In the genomic region with DNA sequence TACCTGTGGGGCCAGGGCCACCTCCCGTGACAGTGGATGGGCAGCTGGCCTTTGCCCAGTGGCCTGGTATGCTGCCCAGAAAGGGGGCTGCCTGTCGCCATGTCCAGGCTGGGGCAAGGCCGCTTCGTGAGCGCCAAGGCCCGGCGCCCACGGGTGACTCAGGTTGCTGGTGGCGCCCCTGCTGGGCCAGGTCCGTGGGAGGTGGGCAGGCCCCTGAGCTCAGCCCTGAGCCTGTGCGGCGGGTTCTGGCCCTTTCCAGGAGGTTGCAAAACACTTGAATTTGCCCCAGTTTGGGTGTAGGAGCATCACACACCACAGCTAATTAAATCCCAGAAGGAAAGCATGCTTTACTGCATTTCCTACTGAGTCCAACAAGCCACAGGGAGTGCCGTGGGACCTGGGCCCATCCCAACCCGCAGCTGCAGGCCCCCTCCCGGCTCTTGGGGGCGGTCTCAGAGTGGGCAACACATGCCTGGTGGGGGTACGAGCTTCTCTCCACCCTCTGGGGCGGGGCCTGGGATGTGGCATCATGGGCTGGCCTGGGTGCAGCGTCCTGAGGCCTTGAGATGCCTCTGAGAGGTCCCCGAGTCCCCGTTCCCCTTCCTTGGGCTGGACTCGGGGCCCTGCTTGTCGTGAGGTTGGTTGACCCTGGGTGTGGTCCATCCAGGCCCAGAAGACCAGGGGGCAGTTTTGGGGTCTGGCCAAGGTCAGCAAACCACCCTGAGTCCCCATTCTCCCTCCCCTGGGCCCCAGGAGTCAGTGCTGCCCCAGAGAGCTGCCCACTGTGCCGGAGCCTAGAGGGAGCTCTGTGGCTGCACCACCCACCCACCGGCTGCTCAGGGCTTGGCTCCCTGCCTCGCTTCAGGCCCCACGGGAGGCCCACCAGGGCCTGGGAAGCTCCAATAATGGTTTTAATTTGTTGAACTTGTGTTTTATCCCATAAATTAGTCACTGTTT, we compare ENCODE assay signal across 9 cellular contexts.
A peak's percentile ranks its signal among the peaks of the same experiment; 100 is the strongest.
DNase-seq lines count a peak whose midpoint lies in the region; ATAC-seq and TF ChIP-seq lines count a peak whose summit lies in the region.
"Had no signal": no experiment of that assay in that cellular context is flagged by ENCODE, and none has a peak within 500 bp of the region (broad histone marks: within the 10 kb centered on the region; RNA-seq: fewer than 3 reads in every experiment).

No MANE protein-coding gene starts in this region.

- peaks cover 0 to 7% (median 0%) of the 10 kb centered on the region in 4 donors for H3K4me1 ChIP-seq in Peyer's patch
- H3K4me1 ChIP-seq in gastroesophageal sphincter, result peaks cover 0 to 81% (median 23%) of the 10 kb centered on the region in 3 donors
- H3K4me1 ChIP-seq in rectal smooth muscle tissue (ENCODE audit: control insufficient read depth, insufficient read depth, low read length), result peaks cover 12% of the 10 kb centered on the region

- no peak overlapping the region for H3K4me3 ChIP-seq in Peyer's patch
- H3K4me3 ChIP-seq in gastroesophageal sphincter, result no peak overlapping the region
- H3K4me3 ChIP-seq in rectal smooth muscle tissue (ENCODE audit: low read length), result no peak overlapping the region

- TF ChIP-seq EP300 in gastroesophageal sphincter (IDR thresholded peaks at IDR 0.05), result no peak

- H3K36me3 ChIP-seq in Peyer's patch, result peaks cover 0 to 27% (median 0%) of the 10 kb centered on the region in 3 donors
- peaks cover 0 to 35% of the 10 kb centered on the region in 2 donors for H3K36me3 ChIP-seq in gastroesophageal sphincter
- H3K36me3 ChIP-seq in rectal smooth muscle tissue (ENCODE audit: control insufficient read depth, insufficient read depth, low read length), result peaks cover 5% of the 10 kb centered on the region

- TF ChIP-seq CTCF in Peyer's patch (IDR thresholded peaks at IDR 0.05), result no peak
- TF ChIP-seq CTCF in gastroesophageal sphincter (IDR thresholded peaks at IDR 0.05), result no peak

- peak; percentile 80 for DNase-seq in D341Med (ENCODE audit: low spot score)
- no peak for DNase-seq in Peyer's patch
- DNase-seq: activated CD8-positive, alpha-beta memory T cell treated with anti-CD3 and anti-CD28 coated beads, Interleukin-2, amount 10 ng/mL, durations not matched to agents 7 days and 5 days had no signal

- 0 to 58% methylated on average over 2 to 11 of the region's 27 CpGs for WGBS in gastroesophageal sphincter (ENCODE audit: low coverage in 1 of 2), 2 donors

- peak; percentile 40 for ATAC-seq in gastroesophageal sphincter
- ATAC-seq in GM18505 (IDR thresholded peaks at IDR 0.05; ENCODE audit: unreplicated experiment), result no peak
- ATAC-seq in GM18520 (IDR thresholded peaks at IDR 0.05; ENCODE audit: unreplicated experiment), result no peak
- ATAC-seq in GM19351 (IDR thresholded peaks at IDR 0.05; ENCODE audit: unreplicated experiment), result no peak
- no peak for ATAC-seq in HG02798 (IDR thresholded peaks at IDR 0.05; ENCODE audit: poor library complexity, unreplicated experiment)
- ATAC-seq: activated CD8-positive, alpha-beta memory T cell treated with anti-CD3 and anti-CD28 coated beads, Interleukin-2, amount 10 ng/mL, durations not matched to agents 7 days and 5 days had no signal

- H3K9ac ChIP-seq in rectal smooth muscle tissue (ENCODE audit: low read length), result no peak overlapping the region

- H3K27ac ChIP-seq in Peyer's patch (peak overlapping the region in 3 of 4 donors; percentile 21 to 49 (median 42)), gastroesophageal sphincter (peak overlapping the region in 3 of 4 donors; percentile 55 to 83 (median 82)), rectal smooth muscle tissue (ENCODE audit: low read depth, low read length) (peak overlapping the region; percentile 77)

- H3K9me3 ChIP-seq in Peyer's patch (no peaks in the 10 kb centered on the region), gastroesophageal sphincter (no peaks in the 10 kb centered on the region)

- no peaks in the 10 kb centered on the region for H3K27me3 ChIP-seq in Peyer's patch
- peaks cover 3% of the 10 kb centered on the region for H3K27me3 ChIP-seq in gastroesophageal sphincter
- no peaks in the 10 kb centered on the region for H3K27me3 ChIP-seq in rectal smooth muscle tissue (ENCODE audit: control insufficient read depth, insufficient read depth, low read length)

- no peak for TF ChIP-seq POLR2A in Peyer's patch (IDR thresholded peaks at IDR 0.05)
- TF ChIP-seq POLR2A in gastroesophageal sphincter (IDR thresholded peaks at IDR 0.05), result no peak
- no peak for TF ChIP-seq POLR2A in GM18505 (IDR thresholded peaks at IDR 0.05; ENCODE audit: borderline replicate concordance, extremely low read depth, insufficient read depth, insufficient read length)
